In the genomic region with DNA sequence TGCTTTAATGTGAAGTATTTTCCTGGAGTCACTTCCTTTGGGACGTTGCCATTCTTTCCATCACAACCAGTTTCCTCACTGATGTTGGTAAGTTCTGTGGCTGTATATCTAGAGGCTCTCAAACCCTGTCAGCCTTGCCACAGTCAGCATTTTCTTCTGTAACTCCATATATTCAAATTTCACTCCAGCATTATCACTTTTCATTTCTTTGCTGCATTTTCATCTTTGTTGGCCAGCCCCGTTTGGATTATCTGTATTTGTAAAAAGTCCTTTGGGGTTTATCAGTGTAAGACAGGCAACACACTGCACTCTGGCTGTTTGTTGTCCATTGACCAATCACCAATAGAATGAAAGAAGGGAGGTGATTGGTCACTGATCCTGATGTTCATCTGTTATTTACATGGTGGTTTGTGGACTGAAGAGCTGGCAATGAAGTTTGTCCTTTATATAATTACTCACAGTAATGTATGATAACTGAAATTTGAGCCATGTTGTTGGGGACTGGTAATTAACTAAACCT, we compare ENCODE assay signal across 10 cellular contexts. TPM values are rescaled to one million over a fixed set of nuclear protein-coding genes. Genes with fewer than 3 reads are reported as not detected.
A peak's percentile ranks its signal among the peaks of the same experiment; 100 is the strongest.
DNase-seq lines count a peak whose midpoint lies in the region; ATAC-seq and TF ChIP-seq lines count a peak whose summit lies in the region.
"Had no signal": no experiment of that assay in that cellular context is flagged by ENCODE, and none has a peak within 500 bp of the region (broad histone marks: within the 10 kb centered on the region; RNA-seq: fewer than 3 reads in every experiment).

No MANE protein-coding gene starts in this region.

- H3K4me3 Mint-ChIP-seq in osteocyte (ENCODE audit: unreplicated experiment) = no peak overlapping the region
- H3K4me3 Mint-ChIP-seq: activated T-cell treated with anti-CD3 and anti-CD28 coated beads, Interleukin-2, amount 50 U/mL, for 4 hours; naive B cell had no signal

- TF ChIP-seq POLR2A in body of pancreas (IDR thresholded peaks at IDR 0.05) = no peak

- peaks cover 0 to 2% of the 10 kb centered on the region in 2 donors for H3K36me3 ChIP-seq in body of pancreas (replicated peaks in 1 of 2; ENCODE audit: insufficient read depth in 1 of 2, low read depth in 2 of 2)

- peak; percentile 32 for DNase-seq in NCI-H1436 treated with DMSO at 0.1 percent for 48 hours (lab: John Stamatoyannopoulos, UW)
- no peak for DNase-seq in NCI-H1436 (lab: John Stamatoyannopoulos, UW)
- no peak for DNase-seq in body of pancreas
- DNase-seq in osteocyte (ENCODE audit: extremely low spot score, unreplicated experiment) = no peak
- DNase-seq in amniotic stem cell (lab: John Stamatoyannopoulos, UW) = no peak
- no peak for DNase-seq in NCI-H446 (lab: John Stamatoyannopoulos, UW)
- DNase-seq: activated T-cell treated with anti-CD3 and anti-CD28 coated beads, Interleukin-2, amount 50 U/mL, for 4 hours; naive B cell had no signal

- WGBS in body of pancreas, 2 donors = 20 to 24% methylated on average over 2 of the region's 2 CpGs

- H3K4me1 Mint-ChIP-seq in osteocyte (ENCODE audit: unreplicated experiment) = peaks cover 19% of the 10 kb centered on the region

- H3K4me1 ChIP-seq in body of pancreas = peaks cover 21% of the 10 kb centered on the region

- H3K27ac Mint-ChIP-seq in osteocyte (ENCODE audit: unreplicated experiment) = peak overlapping the region; percentile 43

- intact Hi-C loops in body of pancreas (cut with DNase I) = no loop called here

- TF ChIP-seq CTCF in body of pancreas (IDR thresholded peaks at IDR 0.05) (no peak), osteocyte (IDR thresholded peaks at IDR 0.05) (no peak)

- no peaks in the 10 kb centered on the region for H3K9me3 ChIP-seq in body of pancreas

- no peaks in the 10 kb centered on the region for H3K27me3 ChIP-seq in body of pancreas

- ATAC-seq in HG02938 (IDR thresholded peaks at IDR 0.05; ENCODE audit: unreplicated experiment) (peak; percentile 57), body of pancreas (peak; percentile 33), HG03342 (IDR thresholded peaks at IDR 0.05; ENCODE audit: unreplicated experiment) (no peak)
- ATAC-seq: activated T-cell treated with anti-CD3 and anti-CD28 coated beads, Interleukin-2, amount 50 U/mL, for 4 hours had no signal

- H3K27ac ChIP-seq in body of pancreas = peak overlapping the region in 1 of 4 donors; percentile 28

- H3K9me3 Mint-ChIP-seq in osteocyte (ENCODE audit: unreplicated experiment) = no peaks in the 10 kb centered on the region
- H3K9me3 Mint-ChIP-seq: activated T-cell treated with anti-CD3 and anti-CD28 coated beads, Interleukin-2, amount 50 U/mL, for 4 hours; naive B cell had no signal

- H3K36me3 Mint-ChIP-seq in osteocyte (ENCODE audit: unreplicated experiment) = peaks cover 19% of the 10 kb centered on the region

- no peak overlapping the region for H3K4me3 ChIP-seq in body of pancreas

- H3K27me3 Mint-ChIP-seq in osteocyte (ENCODE audit: unreplicated experiment) = no peaks in the 10 kb centered on the region
- H3K27me3 Mint-ChIP-seq: naive B cell had no signal

RNA-seq across cellular contexts. Expression of a gene that starts 20.3 kb away (rescaled TPM):
- 10 to 100 TPM; 18.5 to 20.2 TPM for total RNA-seq in body of pancreas
- 60.8 and 61.6 TPM in 2 replicates for total RNA-seq in osteocyte

RNA-seq across cellular contexts. Expression of a gene that starts 36.5 kb away (rescaled TPM):
- total RNA-seq in body of pancreas (10 to 100 TPM; 40.0 to 42.2 TPM), osteocyte (30.6 and 31.7 TPM in 2 replicates)
